Comparison of ENCODE assay signal across 8 cellular contexts in genomic region chr19:46785980-46786235, GRCh38. TPM values are rescaled to one million over a fixed set of nuclear protein-coding genes. Genes with fewer than 3 reads are reported as not detected.
DNase-seq lines count a peak whose midpoint lies in the region; ATAC-seq and TF ChIP-seq lines count a peak whose summit lies in the region.

No MANE protein-coding gene starts in this region.

- no peak for DNase-seq in BE2C
- DNase-seq in coronary artery (ENCODE audit: low spot score): no peak
- DNase-seq in natural killer cell: no peak
- DNase-seq in glomerular visceral epithelial cell (ENCODE audit: extremely low spot score): no peak
- DNase-seq in DMS153 treated with DMSO at 0.1 percent for 48 hours (lab: John Stamatoyannopoulos, UW; ENCODE audit: unreplicated experiment): no peak
- DNase-seq in GM10266 (ENCODE audit: extremely low spot score): no peak

- H3K4me1 ChIP-seq in BE2C (no peaks in the 10 kb centered on the region; the same call in 1 of the 2 replicates), KMS-11 (ENCODE audit: low read depth, poor library complexity, severe bottlenecking) (peaks cover 32% of the 10 kb centered on the region)

- no peaks in the 10 kb centered on the region for H3K9me3 Mint-ChIP-seq in natural killer cell

- no peak overlapping the region for H2AFZ ChIP-seq in KMS-11 (ENCODE audit: low read depth)

- H3K79me2 ChIP-seq in KMS-11 (ENCODE audit: insufficient read depth, low read depth): peaks cover 75% of the 10 kb centered on the region

- ATAC-seq in natural killer cell: no peak
- ATAC-seq in GM21447 (IDR thresholded peaks at IDR 0.05; ENCODE audit: unreplicated experiment): no peak

- H3K4me2 ChIP-seq in KMS-11: peak overlapping the region; percentile 86

- TF ChIP-seq CTCF in BE2C (IDR thresholded peaks at IDR 0.05; ENCODE audit: low read depth, low read length): no peak
- no peak for TF ChIP-seq CTCF in KMS-11 (conservative IDR thresholded peaks at IDR 0.05; ENCODE audit: low read depth, low read length)
- TF ChIP-seq CTCF in coronary artery (IDR thresholded peaks at IDR 0.05): no peak
- TF ChIP-seq CTCF in natural killer cell (IDR thresholded peaks at IDR 0.05): no peak
- TF ChIP-seq CTCF in GM10266 (IDR thresholded peaks at IDR 0.05; ENCODE audit: control insufficient read depth, insufficient read depth, low read depth, missing control alignments): no peak

- H3K36me3 Mint-ChIP-seq in natural killer cell: no peaks in the 10 kb centered on the region

- no peaks in the 10 kb centered on the region for H3K27me3 ChIP-seq in BE2C
- H3K27me3 ChIP-seq in KMS-11 (ENCODE audit: insufficient read depth, low read depth): no peaks in the 10 kb centered on the region

- intact Hi-C loops in natural killer cell (cut with micrococcal nuclease): no loop called here

- peaks cover 56% of the 10 kb centered on the region for H3K36me3 ChIP-seq in BE2C
- H3K36me3 ChIP-seq in KMS-11 (ENCODE audit: insufficient read depth): peaks cover 11% of the 10 kb centered on the region; the same call in 1 of the 2 replicates

- peaks cover 38% of the 10 kb centered on the region for H4K20me1 ChIP-seq in KMS-11 (ENCODE audit: insufficient read depth)

- H3K27me3 Mint-ChIP-seq in natural killer cell (ENCODE audit: low read depth in 2 of 2): no peaks in the 10 kb centered on the region

- no peaks in the 10 kb centered on the region for H3K9me3 ChIP-seq in BE2C

- peaks cover 50 to 70% of the 10 kb centered on the region in 2 donors for H3K4me1 Mint-ChIP-seq in natural killer cell

- peak overlapping the region; percentile 99 for H3K9ac ChIP-seq in KMS-11

- H3K4me3 ChIP-seq in BE2C (ENCODE audit: low read depth, low read length) (peak overlapping the region; percentile 100), KMS-11 (IDR thresholded peaks at IDR 0.05; ENCODE audit: insufficient read depth, low read depth, low read length) (no peak overlapping the region), coronary artery (peak overlapping the region; percentile 91)

- H3K27ac Mint-ChIP-seq in natural killer cell: peak overlapping the region; percentile 92 to 99

- H3K27ac ChIP-seq in KMS-11 (peak overlapping the region; percentile 98), coronary artery (peak overlapping the region; percentile 94 to 95)

- peak overlapping the region; percentile 95 for H3K4me3 Mint-ChIP-seq in natural killer cell

RNA-seq across cellular contexts. Expression of gene SLC1A5, which starts 2.5 kb away (rescaled TPM):
- polyA plus RNA-seq in BE2C (2012; ENCODE audit: insufficient read depth, insufficient read length, low read depth): 164 TPM
- 10 to 100 TPM; 11.2 to 23.1 (median 18.9) TPM for total RNA-seq in natural killer cell

RNA-seq across cellular contexts. Expression of gene STRN4, which starts 39.7 kb away (rescaled TPM):
- polyA plus RNA-seq in BE2C (2012; ENCODE audit: insufficient read depth, insufficient read length, low read depth): 237 TPM
- total RNA-seq in natural killer cell: 100 to 1,000 TPM; 125 to 152 (median 125) TPM

RNA-seq across cellular contexts. Expression of gene FKRP, which starts 40.1 kb away (rescaled TPM):
- 29.4 TPM for polyA plus RNA-seq in BE2C (2012; ENCODE audit: insufficient read depth, insufficient read length, low read depth)
- 10 to 100 TPM; 19.1 to 23.3 (median 19.8) TPM for total RNA-seq in natural killer cell
